ENCODE assay signal across 8 cellular contexts in genomic region chr7:131235489-131236317, GRCh38.
DNase-seq lines count a peak whose midpoint lies in the region; ATAC-seq and TF ChIP-seq lines count a peak whose summit lies in the region.

No MANE protein-coding gene starts in this region.

- no peak for TF ChIP-seq CTCF in RWPE2 (IDR thresholded peaks at IDR 0.05; ENCODE audit: poor library complexity, severe bottlenecking)

- ATAC-seq in RWPE2 (ENCODE audit: low read depth) (peak; percentile 98), GM18511 (IDR thresholded peaks at IDR 0.05; ENCODE audit: unreplicated experiment) (no peak)

- H3K4me3 ChIP-seq in RWPE2 (ENCODE audit: severe bottlenecking) = no peak overlapping the region

- no peaks in the 10 kb centered on the region for H3K36me3 ChIP-seq in RWPE2 (ENCODE audit: low read depth)

- no peaks in the 10 kb centered on the region for H3K27me3 ChIP-seq in RWPE2 (ENCODE audit: insufficient read depth, poor library complexity, severe bottlenecking)

- H3K9me3 ChIP-seq in RWPE2 (ENCODE audit: severe bottlenecking) = no peaks in the 10 kb centered on the region

- DNase-seq in G401 (ENCODE audit: low spot score) (peak; percentile 62), RWPE2 (ENCODE audit: low spot score) (peak; percentile 87), hepatic stellate cell (ENCODE audit: low spot score) (peak; percentile 78), Kasumi-1 (lab: John Stamatoyannopoulos, UW) (no peak), NCI-H526 (lab: John Stamatoyannopoulos, UW) (no peak)
- peak; percentile 68 for DNase-seq in activated naive CD4-positive, alpha-beta T cell treated with anti-CD3 and anti-CD28 coated beads, Interleukin-2, amount 50 U/mL, for 16 hours
- DNase-seq in stimulated activated CD4-positive, alpha-beta T cell treated with anti-CD3 and anti-CD28 coated beads, Interleukin-1b, Interleukin-23, amount 100 ng/mL, for 4 hours (ENCODE audit: low read depth in 2 of 2) = peak; percentile 28 to 60

- peaks cover 35% of the 10 kb centered on the region for H3K4me1 ChIP-seq in RWPE2 (ENCODE audit: insufficient read depth, poor library complexity, severe bottlenecking)

- H3K27ac ChIP-seq in RWPE2 (ENCODE audit: poor library complexity, severe bottlenecking) = peak overlapping the region; percentile 74

- in situ Hi-C loops in G401 (cut with HindIII; ENCODE audit: low sequenced_read_pairs) = no loop called here

Comparison
In these comparisons a context has a peak if more than half of its experiments do, and no peak if none do; other contexts are left out.
1. DNase-seq: peak in G401 (single experiment), RWPE2 (single experiment), activated naive CD4-positive, alpha-beta T cell treated with anti-CD3 and anti-CD28 coated beads, Interleukin-2, amount 50 U/mL, for 16 hours (single experiment), hepatic stellate cell (single experiment) and stimulated activated CD4-positive, alpha-beta T cell treated with anti-CD3 and anti-CD28 coated beads, Interleukin-1b, Interleukin-23, amount 100 ng/mL, for 4 hours (2 of 2); none in Kasumi-1 (0 of 2) and NCI-H526 (0 of 2).